In genomic region chr17:80291691-80292487, GRCh38 we compare ENCODE assay signal across 16 cellular contexts.
"Had no signal": no experiment of that assay in that cellular context is flagged by ENCODE, and none has a peak within 500 bp of the region (broad histone marks: within the 10 kb centered on the region; RNA-seq: fewer than 3 reads in every experiment).

No MANE protein-coding gene starts in this region.

- H3K27me3 Mint-ChIP-seq: activated naive CD4-positive, alpha-beta T cell treated with anti-CD3 and anti-CD28 coated beads, Interleukin-2, amount 10 ng/mL, durations not matched to agents 7 days and 5 days; T-cell had no signal

- H3K27me3 ChIP-seq: body of pancreas, colonic mucosa, pancreas, sigmoid colon, thyroid gland had no signal

- H3K4me1 ChIP-seq: body of pancreas, colonic mucosa, pancreas, sigmoid colon, thyroid gland had no signal

- DNase-seq: activated CD4-positive, alpha-beta T cell treated with anti-CD3 and anti-CD28 coated beads, Interleukin-2, amount 50 U/mL, for 48 hours; activated naive CD4-positive, alpha-beta T cell treated with anti-CD3 and anti-CD28 coated beads, Interleukin-2, amount 10 ng/mL, durations not matched to agents 7 days and 5 days; amygdala; body of pancreas; caudate nucleus; colonic mucosa; effector CD8-positive, alpha-beta T cell; head of caudate nucleus; immature natural killer cell; sigmoid colon; stimulated activated CD4-positive, alpha-beta T cell treated with anti-CD3 and anti-CD28 coated beads, Interleukin-12 subunit alpha, Interleukin-12 subunit beta, amount 100 ng/mL, for 4 hours; stimulated activated CD4-positive, alpha-beta T cell treated with anti-CD3 and anti-CD28 coated beads, Interleukin-2, amount 100 ng/mL, for 24 hours; T-cell; thyroid gland had no signal

- H3K9me3 Mint-ChIP-seq: activated naive CD4-positive, alpha-beta T cell treated with anti-CD3 and anti-CD28 coated beads, Interleukin-2, amount 10 ng/mL, durations not matched to agents 7 days and 5 days; immature natural killer cell; T-cell had no signal

- H3K9me3 ChIP-seq: body of pancreas, colonic mucosa, pancreas, sigmoid colon, thyroid gland had no signal

- H3K4me3 ChIP-seq: body of pancreas, colonic mucosa, pancreas, sigmoid colon, thyroid gland had no signal

- ATAC-seq: body of pancreas, pancreas, T-cell had no signal

- H3K27ac Mint-ChIP-seq: activated naive CD4-positive, alpha-beta T cell treated with anti-CD3 and anti-CD28 coated beads, Interleukin-2, amount 10 ng/mL, durations not matched to agents 7 days and 5 days had no signal

- H3K4me3 Mint-ChIP-seq: activated naive CD4-positive, alpha-beta T cell treated with anti-CD3 and anti-CD28 coated beads, Interleukin-2, amount 10 ng/mL, durations not matched to agents 7 days and 5 days; immature natural killer cell; T-cell had no signal

- H3K27ac ChIP-seq: body of pancreas, colonic mucosa, epithelial cell of prostate, pancreas, sigmoid colon, thyroid gland had no signal
